In genomic region chr2:174788291-174788929, GRCh38 we compare ENCODE assay signal across 10 cellular contexts. TPM values are rescaled to one million over a fixed set of nuclear protein-coding genes. Genes with fewer than 3 reads are reported as not detected.
DNase-seq lines count a peak whose midpoint lies in the region; ATAC-seq and TF ChIP-seq lines count a peak whose summit lies in the region.
"Had no signal": no experiment of that assay in that cellular context is flagged by ENCODE, and none has a peak within 500 bp of the region (broad histone marks: within the 10 kb centered on the region; RNA-seq: fewer than 3 reads in every experiment).

No MANE protein-coding gene starts in this region.

- no peaks in the 10 kb centered on the region for H3K36me3 Mint-ChIP-seq in activated T-helper 17 cell treated with anti-CD3 and anti-CD28 coated beads, Interleukin-2, amount 50 U/mL, for 72 hours (ENCODE audit: low read depth)

- no peak overlapping the region; the same call in 1 of the 2 replicates for H3K27ac ChIP-seq in HCT116 (ENCODE audit: low read depth, low read length)
- H3K27ac ChIP-seq in iPS-20b (ENCODE audit: low read length) = peak overlapping the region; percentile 26
- H3K27ac ChIP-seq in ovary = no peak overlapping the region
- H3K27ac ChIP-seq in body of pancreas = no peak overlapping the region

- H3K4me3 ChIP-seq in BE2C (ENCODE audit: low read depth, low read length) = no peak overlapping the region
- no peak overlapping the region; a peak in 1 of 4 replicates for H3K4me3 ChIP-seq in HCT116 (replicated peaks in 1 of 2; ENCODE audit: low read depth in 1 of 2, low read length in 2 of 2)
- peak overlapping the region; percentile 9; the same call in 1 of the 2 replicates for H3K4me3 ChIP-seq in iPS-20b (ENCODE audit: low read length)
- no peak overlapping the region for H3K4me3 ChIP-seq in ovary
- no peak overlapping the region for H3K4me3 ChIP-seq in body of pancreas

- peak overlapping the region; percentile 71 for H3K27ac Mint-ChIP-seq in activated T-helper 17 cell treated with anti-CD3 and anti-CD28 coated beads, Interleukin-2, amount 50 U/mL, for 72 hours

- H3K79me2 ChIP-seq in HCT116 (ENCODE audit: insufficient read depth, low read length) = no peaks in the 10 kb centered on the region

- POLR2A ChIA-PET in HCT116 (lab: Charles Lee) = interaction anchor here (0.6 kb wide), 5 partner anchors 25 to 286 kb away, joined by 3 to 5 read pairs (median 4); no protein-coding TSS in a partner anchor

- intact Hi-C loops in HCT116 (cut with micrococcal nuclease) = no loop called here
- intact Hi-C loops in ovary (cut with DNase I) = no loop called here
- intact Hi-C loops in body of pancreas (cut with DNase I) = no loop called here

- peak overlapping the region; percentile 36 for H2AFZ ChIP-seq in HCT116 (ENCODE audit: low read depth, low read length, poor library complexity, severe bottlenecking)

- CTCF ChIA-PET in HCT116 (lab: Charles Lee) = interaction anchor here (0.6 to 1.4 kb wide), 2 partner anchors 16 to 217 kb away, joined by 3 to 4 read pairs; partner anchors contain the start of gene CHN1

- 66 to 79% (median 70%) methylated on average over 13 to 15 of the region's 15 CpGs for WGBS in ovary, 3 donors
- WGBS in body of pancreas, 2 donors = 61 to 72% methylated on average over 13 to 14 of the region's 15 CpGs

- no peaks in the 10 kb centered on the region for H4K20me1 ChIP-seq in HCT116 (ENCODE audit: insufficient read depth)

- no peaks in the 10 kb centered on the region for H3K27me3 ChIP-seq in BE2C
- H3K27me3 ChIP-seq in HCT116 (ENCODE audit: insufficient read depth, low read length) = no peaks in the 10 kb centered on the region
- H3K27me3 ChIP-seq in iPS-20b (ENCODE audit: insufficient read depth, low read length) = no peaks in the 10 kb centered on the region
- no peaks in the 10 kb centered on the region for H3K27me3 ChIP-seq in ovary
- no peaks in the 10 kb centered on the region for H3K27me3 ChIP-seq in body of pancreas

- no peaks in the 10 kb centered on the region for H3K27me3 Mint-ChIP-seq in activated T-helper 17 cell treated with anti-CD3 and anti-CD28 coated beads, Interleukin-2, amount 50 U/mL, for 72 hours

- H3K4me1 ChIP-seq in BE2C (no peaks in the 10 kb centered on the region), HCT116 (ENCODE audit: control insufficient read depth in 1 of 2, insufficient read depth in 2 of 2, low read length in 2 of 2) (peaks cover 10 to 14% of the 10 kb centered on the region in 2 experiments; a peak in 3 of 4 replicates), iPS-20b (ENCODE audit: insufficient read depth, low read length) (peaks cover 39% of the 10 kb centered on the region), ovary (ENCODE audit: insufficient read depth) (no peaks in the 10 kb centered on the region), body of pancreas (peaks cover 7% of the 10 kb centered on the region)

- BruUV-seq in HCT116 (replicated peaks; lab: Mats Ljungman, UMichigan) = no TSS peak

- no peak overlapping the region for H3K9ac ChIP-seq in HCT116 (ENCODE audit: low read length)
- H3K9ac ChIP-seq in iPS-20b (ENCODE audit: low read depth, low read length) = peak overlapping the region; percentile 40; the same call in 1 of the 2 replicates

- DNase-seq in BE2C (peak; percentile 18), HCT116 (ENCODE audit: low read depth, low spot score) (peak; percentile 23), ovary (no peak), body of pancreas (no peak)
- DNase-seq: midbrain; stimulated activated CD4-positive, alpha-beta T cell treated with anti-CD3 and anti-CD28 coated beads, Interleukin-2, amount 100 ng/mL, for 48 hours had no signal

- TF ChIP-seq CTCF in BE2C (IDR thresholded peaks at IDR 0.05; ENCODE audit: low read depth, low read length) (no peak), HCT116 (IDR thresholded peaks at IDR 0.05 in 2 of 3, conservative IDR thresholded peaks at IDR 0.05 in 1 of 3; ENCODE audit: borderline replicate concordance in 1 of 3, insufficient read depth in 1 of 3, low read depth in 2 of 3, low read length in 2 of 3) (no peak), ovary (IDR thresholded peaks at IDR 0.05) (no peak), body of pancreas (IDR thresholded peaks at IDR 0.05) (no peak)

- TF ChIP-seq POLR2A in HCT116 (IDR thresholded peaks at IDR 0.05; ENCODE audit: borderline replicate concordance, extremely low read depth, insufficient read depth, insufficient read length) (peak; percentile 43), ovary (IDR thresholded peaks at IDR 0.05) (no peak), body of pancreas (IDR thresholded peaks at IDR 0.05) (no peak)

- ATAC-seq in HCT116 (peak; percentile 88), body of pancreas (no peak), GM18873 (IDR thresholded peaks at IDR 0.05; ENCODE audit: low FRiP score, unreplicated experiment) (no peak), GM21381 (IDR thresholded peaks at IDR 0.05; ENCODE audit: unreplicated experiment) (no peak)
- peak; percentile 50 for ATAC-seq in activated T-helper 17 cell treated with anti-CD3 and anti-CD28 coated beads, Interleukin-2, amount 50 U/mL, for 72 hours (replicated peaks)

- peak overlapping the region; percentile 42 for H3K4me2 ChIP-seq in HCT116 (ENCODE audit: low read length)

- TF ChIP-seq RAD21 in HCT116 (IDR thresholded peaks at IDR 0.05; ENCODE audit: low read depth) = no peak

- H3K4me1 Mint-ChIP-seq in activated T-helper 17 cell treated with anti-CD3 and anti-CD28 coated beads, Interleukin-2, amount 50 U/mL, for 72 hours = peaks cover 5% of the 10 kb centered on the region

- H3K9me3 ChIP-seq in BE2C = no peaks in the 10 kb centered on the region
- H3K9me3 ChIP-seq in HCT116 (ENCODE audit: control insufficient read depth in 1 of 2, insufficient read depth in 1 of 2, low read depth in 1 of 2, low read length in 2 of 2) = no peaks in the 10 kb centered on the region
- H3K9me3 ChIP-seq in iPS-20b (ENCODE audit: insufficient read depth, low read depth, low read length) = no peaks in the 10 kb centered on the region
- no peaks in the 10 kb centered on the region for H3K9me3 ChIP-seq in ovary
- H3K9me3 ChIP-seq in body of pancreas = no peaks in the 10 kb centered on the region

- no peak for TF ChIP-seq EP300 in ovary (IDR thresholded peaks at IDR 0.05)

- RAD21 ChIA-PET in HCT116 (lab: Charles Lee; ENCODE audit: low non-redundant PET in 1 of 2, low total read pairs in 2 of 2, uncharacterized antibody in 2 of 2, unreplicated experiment in 2 of 2) = no interaction called here

- peak overlapping the region; percentile 55 for H3K4me3 Mint-ChIP-seq in activated T-helper 17 cell treated with anti-CD3 and anti-CD28 coated beads, Interleukin-2, amount 50 U/mL, for 72 hours

- H3K9me2 ChIP-seq in HCT116 (ENCODE audit: insufficient read depth) = no peaks in the 10 kb centered on the region

- H3K9me3 Mint-ChIP-seq in activated T-helper 17 cell treated with anti-CD3 and anti-CD28 coated beads, Interleukin-2, amount 50 U/mL, for 72 hours = no peaks in the 10 kb centered on the region

- no peaks in the 10 kb centered on the region for H3K36me3 ChIP-seq in BE2C
- no peaks in the 10 kb centered on the region for H3K36me3 ChIP-seq in HCT116 (ENCODE audit: control insufficient read depth in 1 of 2, insufficient read depth in 2 of 2, low read length in 2 of 2)
- no peaks in the 10 kb centered on the region for H3K36me3 ChIP-seq in iPS-20b (ENCODE audit: insufficient read depth, low read depth, low read length)
- no peaks in the 10 kb centered on the region for H3K36me3 ChIP-seq in ovary
- H3K36me3 ChIP-seq in body of pancreas (replicated peaks in 1 of 2; ENCODE audit: insufficient read depth in 1 of 2, low read depth in 2 of 2) = no peaks in the 10 kb centered on the region

TF ChIP-seq in HCT116, 20 proteins besides CTCF, POLR2A, EP300 and RAD21:
- TF ChIP-seq POLR2AphosphoS5 (IDR thresholded peaks at IDR 0.05; ENCODE audit: low read depth, low read length) (0 out of 2 replicates have a peak, but pooled peaks have one; percentile 33), FOSL1 (IDR thresholded peaks at IDR 0.05; ENCODE audit: low read depth) (no peak), EGR1 (IDR thresholded peaks at IDR 0.05; ENCODE audit: low read depth) (peak; percentile 82; the same call in 1 of the 2 replicates), JUND (IDR thresholded peaks at IDR 0.05) (no peak), SP1 (IDR thresholded peaks at IDR 0.05; ENCODE audit: low read depth) (peak; percentile 20; the same call in 1 of the 2 replicates), YY1 (IDR thresholded peaks at IDR 0.05; ENCODE audit: extremely low read depth, insufficient replicate concordance, low read depth, low read length) (no peak), SRF (IDR thresholded peaks at IDR 0.05; ENCODE audit: low read depth) (no peak)
- TF ChIP-seq, protein P1, sequence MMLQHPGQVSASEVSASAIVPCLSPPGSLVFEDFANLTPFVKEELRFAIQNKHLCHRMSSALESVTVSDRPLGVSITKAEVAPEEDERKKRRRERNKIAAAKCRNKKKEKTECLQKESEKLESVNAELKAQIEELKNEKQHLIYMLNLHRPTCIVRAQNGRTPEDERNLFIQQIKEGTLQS (IDR thresholded peaks at IDR 0.05) = no peak

RNA-seq across cellular contexts. Expression of gene CHRNA1, which starts 24.1 kb away (rescaled TPM):
- polyA plus RNA-seq in BE2C (2012; ENCODE audit: insufficient read depth, insufficient read length, low read depth) = not detected
- total RNA-seq in HCT116 (2021; ENCODE audit: unreplicated experiment) (not detected), ovary (1 to 10 TPM in 1 of 7 donors, not detected in 6; 1.4 TPM), body of pancreas (not detected)
- 0.06 TPM in 1 of 2 replicates, not detected in the other for polyA plus RNA-seq in HCT116 (2012)
- total RNA-seq in activated T-helper 17 cell treated with anti-CD3 and anti-CD28 coated beads, Interleukin-2, amount 50 U/mL, for 72 hours = under 1 TPM in 1 of 2 donors, not detected in 1; 0.13 TPM
- polyA plus RNA-seq in ovary = under 1 TPM; 0.05 to 0.45 TPM

Comparison
In these comparisons a context has a peak if more than half of its experiments do, and no peak if none do; other contexts are left out.
1. DNase-seq: peak in BE2C (single experiment) and HCT116 (single experiment); none in ovary (0 of 5) and body of pancreas (0 of 4).
2. ATAC-seq: peak in HCT116 (single experiment) and activated T-helper 17 cell treated with anti-CD3 and anti-CD28 coated beads, Interleukin-2, amount 50 U/mL, for 72 hours (single experiment); none in body of pancreas (single experiment), GM18873 (single experiment) and GM21381 (single experiment).